ENCODE assay signal across 1 cellular context in genomic region chr11:44072757-44073658, GRCh38.
A peak's percentile ranks its signal among the peaks of the same experiment; 100 is the strongest.
TF ChIP-seq lines count a peak whose summit lies in the region.

No MANE protein-coding gene starts in this region.

TF ChIP-seq in K562, 482 proteins besides CTCF, POLR2A, EP300 and RAD21:
- TF ChIP-seq PRDM10 (IDR thresholded peaks at IDR 0.05; ENCODE audit: partially characterized antibody) (peak; percentile 45), C11orf30 (IDR thresholded peaks at IDR 0.05; ENCODE audit: low read depth) (peak; percentile 32), ZNF592 (IDR thresholded peaks at IDR 0.05) (no peak), MCM7 (IDR thresholded peaks at IDR 0.05) (no peak), MAFG (tag; conservative IDR thresholded peaks at IDR 0.05) (peak; percentile 33; the same call in 1 of the 2 replicates), ZNF224 (CRISPR knock-in tag; IDR thresholded peaks at IDR 0.05) (no peak), MIER1 (IDR thresholded peaks at IDR 0.05; ENCODE audit: low read depth) (0 out of 2 replicates have a peak, but pooled peaks have one; percentile 52), ZNF316 (IDR thresholded peaks at IDR 0.05) (peak; percentile 44), RBM25 (IDR thresholded peaks at IDR 0.05; ENCODE audit: low read depth, low read length, severe bottlenecking) (peak; percentile 3), HLTF (IDR thresholded peaks at IDR 0.05) (no peak), ESRRA (IDR thresholded peaks at IDR 0.05; ENCODE audit: borderline replicate concordance, low read depth) (peak; percentile 94)
